Comparison of ENCODE assay signal across 1 cellular context in genomic region chr6:13987400-13987865, GRCh38.
TF ChIP-seq lines count a peak whose summit lies in the region.

No MANE protein-coding gene starts in this region.

TF ChIP-seq in K562, 482 proteins besides CTCF, POLR2A, EP300 and RAD21 (continued from another document and continues in another):
- no peak; a peak in 1 of 6 replicates for TF ChIP-seq ZBTB11 (CRISPR knock-in tag; IDR thresholded peaks at IDR 0.05)
- TF ChIP-seq MXD1 (CRISPR knock-in tag; IDR thresholded peaks at IDR 0.05; ENCODE audit: borderline replicate concordance, poor library complexity, severe bottlenecking) = no peak
- TF ChIP-seq NFIC (IDR thresholded peaks at IDR 0.05) = peak; percentile 76
- no peak for TF ChIP-seq NR1H2 (CRISPR knock-in tag; IDR thresholded peaks at IDR 0.05)
- 0 out of 2 replicates have a peak, but pooled peaks have one; percentile 24 for TF ChIP-seq GABPB1 (CRISPR knock-in tag; IDR thresholded peaks at IDR 0.05)
- no peak for TF ChIP-seq MBD2 (IDR thresholded peaks at IDR 0.05; ENCODE audit: borderline replicate concordance, low read depth)
- peak; percentile 86 for TF ChIP-seq LEF1 (IDR thresholded peaks at IDR 0.05)
- TF ChIP-seq ZNF282 (CRISPR knock-in tag; IDR thresholded peaks at IDR 0.05) = no peak
- TF ChIP-seq RFX1 (IDR thresholded peaks at IDR 0.05) = no peak
- TF ChIP-seq PBX2 (CRISPR knock-in tag; IDR thresholded peaks at IDR 0.05; ENCODE audit: low read depth) = no peak
- TF ChIP-seq PBX2 (tag; conservative IDR thresholded peaks at IDR 0.05; ENCODE audit: low read depth) = peak; percentile 90
- TF ChIP-seq IFI16 (CRISPR knock-in tag; IDR thresholded peaks at IDR 0.05) = 0 out of 2 replicates have a peak, but pooled peaks have one; percentile 16
- TF ChIP-seq ZBTB17 (CRISPR knock-in tag; IDR thresholded peaks at IDR 0.05) = no peak
- no peak for TF ChIP-seq FUS (optimal IDR thresholded peaks at IDR 0.05; ENCODE audit: low read depth, low read length)
- no peak for TF ChIP-seq PPARD (CRISPR knock-in tag; IDR thresholded peaks at IDR 0.05)
- no peak for TF ChIP-seq ATF4 (CRISPR knock-in tag; IDR thresholded peaks at IDR 0.05)
- no peak for TF ChIP-seq ZSCAN29 (IDR thresholded peaks at IDR 0.05)
- no peak for TF ChIP-seq ZBTB33 (CRISPR knock-in tag; IDR thresholded peaks at IDR 0.05)
- TF ChIP-seq NFXL1 (CRISPR knock-in tag; IDR thresholded peaks at IDR 0.05) = no peak
- no peak for TF ChIP-seq GABPB2 (CRISPR knock-in tag; conservative IDR thresholded peaks at IDR 0.05)
- no peak for TF ChIP-seq ZNF197 (CRISPR knock-in tag; IDR thresholded peaks at IDR 0.05; ENCODE audit: low read depth)
- no peak for TF ChIP-seq ZNF76 (CRISPR knock-in tag; IDR thresholded peaks at IDR 0.05; ENCODE audit: borderline replicate concordance)
- TF ChIP-seq BRD9 (IDR thresholded peaks at IDR 0.05; ENCODE audit: low read depth, partially characterized antibody) = peak; percentile 63
- no peak for TF ChIP-seq SREBF1 (IDR thresholded peaks at IDR 0.05; ENCODE audit: borderline replicate concordance, low read depth, low read length)
- peak; percentile 73; the same call in 1 of the 2 replicates for TF ChIP-seq RREB1 (CRISPR knock-in tag; IDR thresholded peaks at IDR 0.05)
- peak; percentile 96 for TF ChIP-seq RNF2 (IDR thresholded peaks at IDR 0.05)
- TF ChIP-seq RBM22 (IDR thresholded peaks at IDR 0.05; ENCODE audit: low read depth, low read length, poor library complexity, severe bottlenecking) = no peak
- TF ChIP-seq ZHX1 (conservative IDR thresholded peaks at IDR 0.05; ENCODE audit: low read length) = no peak
- no peak for TF ChIP-seq ZNF133 (CRISPR knock-in tag; IDR thresholded peaks at IDR 0.05)
- no peak for TF ChIP-seq BACH1 (tag; IDR thresholded peaks at IDR 0.05)
- no peak for TF ChIP-seq HNRNPL (IDR thresholded peaks at IDR 0.05; ENCODE audit: low read depth, low read length)
- TF ChIP-seq JUN (IDR thresholded peaks at IDR 0.05; ENCODE audit: borderline replicate concordance, low read depth, low read length) = no peak
- no peak for TF ChIP-seq JUN (CRISPR knock-in tag; IDR thresholded peaks at IDR 0.05; ENCODE audit: borderline replicate concordance)
- no peak for TF ChIP-seq XRCC3 (IDR thresholded peaks at IDR 0.05)
- TF ChIP-seq BDP1 (IDR thresholded peaks at IDR 0.05; ENCODE audit: insufficient read depth, insufficient read length) = no peak
- TF ChIP-seq SMAD1 (IDR thresholded peaks at IDR 0.05; ENCODE audit: low read depth, low read length, partially characterized antibody) = no peak
- TF ChIP-seq TCFL5 (CRISPR knock-in tag; conservative IDR thresholded peaks at IDR 0.05) = no peak
- no peak for TF ChIP-seq RBM34 (IDR thresholded peaks at IDR 0.05; ENCODE audit: borderline replicate concordance, insufficient read depth, low read length)
- no peak for TF ChIP-seq ZNF518B (CRISPR knock-in tag; IDR thresholded peaks at IDR 0.05)
- no peak for TF ChIP-seq KHSRP (IDR thresholded peaks at IDR 0.05)
- TF ChIP-seq PRMT5 (CRISPR knock-in tag; IDR thresholded peaks at IDR 0.05) = no peak
- no peak for TF ChIP-seq STAT5B (CRISPR knock-in tag; IDR thresholded peaks at IDR 0.05)
- TF ChIP-seq XRCC4 (IDR thresholded peaks at IDR 0.05; ENCODE audit: extremely low read depth, insufficient read depth, insufficient read length) = no peak
- peak; percentile 87 for TF ChIP-seq PML (IDR thresholded peaks at IDR 0.05; ENCODE audit: low read length)
